19 cellular contexts compared by ENCODE assay signal in the genomic region with DNA sequence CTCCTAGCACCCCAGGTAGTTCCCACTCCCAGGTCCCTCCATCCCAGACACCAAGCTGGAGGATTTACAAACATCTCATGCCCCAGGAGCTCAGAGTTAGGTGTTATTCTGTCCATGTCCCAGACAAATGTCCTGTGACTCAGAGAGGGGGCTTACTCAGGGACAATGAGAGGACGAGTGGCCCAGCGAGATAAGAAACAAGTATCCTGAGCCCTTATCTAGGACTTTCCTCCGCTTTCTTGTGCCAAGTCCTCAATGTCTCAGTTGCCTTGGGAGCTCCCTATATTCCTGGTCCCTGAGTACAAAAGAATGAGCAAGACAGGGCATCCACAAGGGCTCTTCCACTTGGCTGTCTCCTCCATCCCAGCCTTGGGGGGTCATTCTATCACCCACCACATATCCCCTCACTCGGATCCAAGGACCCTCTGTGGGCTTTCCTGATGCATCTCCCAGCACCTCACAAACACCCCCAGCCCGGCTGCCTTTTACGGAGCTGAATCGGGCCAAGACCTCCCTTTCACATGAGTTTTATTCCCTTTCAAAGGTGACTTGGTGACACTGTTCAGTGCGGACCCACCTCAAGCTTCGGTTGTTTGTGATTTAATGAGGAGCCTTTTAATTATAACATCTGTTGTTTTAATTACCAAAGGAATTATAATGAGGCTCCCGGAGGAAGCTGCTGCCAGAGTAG.
DNase-seq lines count a peak whose midpoint lies in the region; ATAC-seq, FAIRE-seq and TF ChIP-seq lines count a peak whose summit lies in the region.
"Had no signal": no experiment of that assay in that cellular context is flagged by ENCODE, and none has a peak within 500 bp of the region (broad histone marks: within the 10 kb centered on the region; RNA-seq: fewer than 3 reads in every experiment).

No MANE protein-coding gene starts in this region.

- H3K9me3 Mint-ChIP-seq in endothelial cell (ENCODE audit: unreplicated experiment): peaks cover 4% of the 10 kb centered on the region
- H3K9me3 Mint-ChIP-seq in chondrocyte (ENCODE audit: low read depth): peaks cover 6% of the 10 kb centered on the region

- peak overlapping the region; percentile 86 for H3K27ac Mint-ChIP-seq in endothelial cell (ENCODE audit: unreplicated experiment)
- H3K27ac Mint-ChIP-seq in chondrocyte (ENCODE audit: unreplicated experiment): no peak overlapping the region
- H3K27ac Mint-ChIP-seq: CD4-positive, alpha-beta T cell had no signal

- CTCF ChIA-PET in K562 (lab: Yijun Ruan, JAX; ENCODE audit: low intra/inter-chr PET ratio): no interaction called here

- H3K36me3 Mint-ChIP-seq in endothelial cell (ENCODE audit: low read depth, unreplicated experiment) (peaks cover 9% of the 10 kb centered on the region), chondrocyte (ENCODE audit: low read depth) (no peaks in the 10 kb centered on the region)

- H3K4me1 ChIP-seq in K562 (replicated peaks in 1 of 2; ENCODE audit: control insufficient read depth in 2 of 2, insufficient read depth in 2 of 2, low read length in 2 of 2) (no peaks in the 10 kb centered on the region; a peak in 1 of 5 replicates), spleen (peaks cover 0 to 17% (median 3%) of the 10 kb centered on the region in 6 donors)
- H3K4me1 ChIP-seq: BE2C, Caco-2 had no signal

- TF ChIP-seq POLR2A in K562 (conservative IDR thresholded peaks at IDR 0.05): no peak
- TF ChIP-seq POLR2A in spleen (IDR thresholded peaks at IDR 0.05): no peak

- ATAC-seq in K562 (no peak), GM18868 (IDR thresholded peaks at IDR 0.05; ENCODE audit: unreplicated experiment) (no peak), HG03439 (IDR thresholded peaks at IDR 0.05; ENCODE audit: unreplicated experiment) (no peak)

- in situ Hi-C loops in K562 (cut with MboI): no loop called here

- H3K4me3 ChIP-seq in K562 (no peak overlapping the region), spleen (no peak overlapping the region)
- H3K4me3 ChIP-seq: GM23248, HAP-1 had no signal

- H3K79me2 ChIP-seq in K562 (ENCODE audit: control insufficient read depth, insufficient read depth, low read length): no peaks in the 10 kb centered on the region

- no peak overlapping the region for H3K4me2 ChIP-seq in K562 (ENCODE audit: insufficient read depth, low read length)

- no peaks in the 10 kb centered on the region for H3K9me1 ChIP-seq in K562 (ENCODE audit: control insufficient read depth, insufficient read depth, low read length)

- H3K36me3 ChIP-seq in K562 (ENCODE audit: control insufficient read depth, insufficient read depth, low read length) (no peaks in the 10 kb centered on the region), spleen (no peaks in the 10 kb centered on the region)
- H3K36me3 ChIP-seq: BE2C, HAP-1 had no signal

- H3K4me1 Mint-ChIP-seq in endothelial cell (ENCODE audit: unreplicated experiment) (peaks cover 25% of the 10 kb centered on the region), chondrocyte (ENCODE audit: low read depth) (no peaks in the 10 kb centered on the region)

- WGBS in K562 (ENCODE audit: insufficient coverage, low coverage, missing lambda C conversion rate): 1% methylated on average over 9 of the region's 10 CpGs
- 56 to 70% (median 67%) methylated on average over 10 of the region's 10 CpGs for WGBS in spleen, 5 donors

- H3K27me3 Mint-ChIP-seq in endothelial cell (ENCODE audit: unreplicated experiment) (no peaks in the 10 kb centered on the region), chondrocyte (ENCODE audit: low read depth) (peaks cover 24% of the 10 kb centered on the region)

- H3K9ac ChIP-seq in K562 (ENCODE audit: insufficient read depth in 1 of 2, low read depth in 2 of 2, low read length in 2 of 2): no peak overlapping the region
- H3K9ac ChIP-seq: GM23248 had no signal

- POLR2A ChIA-PET in K562 (lab: Yijun Ruan, JAX): interaction anchor here (0.6 kb wide), 3 partner anchors 17 to 378 kb away, joined by 3 read pairs; no protein-coding TSS in a partner anchor

- peaks cover 0 to 11% of the 10 kb centered on the region in 2 experiments; a peak in 1 of 5 replicates for H3K27me3 ChIP-seq in K562 (ENCODE audit: control insufficient read depth in 2 of 2, insufficient read depth in 2 of 2, low read length in 2 of 2)
- H3K27me3 ChIP-seq in spleen (replicated peaks in 1 of 7): peaks cover 0 to 35% (median 0%) of the 10 kb centered on the region in 7 donors
- H3K27me3 ChIP-seq: BE2C had no signal

- H3K4me3 Mint-ChIP-seq in endothelial cell (ENCODE audit: unreplicated experiment) (no peak overlapping the region), chondrocyte (ENCODE audit: unreplicated experiment) (no peak overlapping the region)
- H3K4me3 Mint-ChIP-seq: CD4-positive, alpha-beta T cell had no signal

- no peak for TF ChIP-seq EP300 in K562 (IDR thresholded peaks at IDR 0.05; ENCODE audit: low read length)

- DNase-seq in K562 (ENCODE audit: extremely low read depth in 1 of 4, low spot score in 3 of 4) (peak in 3 of 4 experiments; percentile 7 to 33 (median 14)), endothelial cell (ENCODE audit: low spot score) (peak; percentile 14), mesenteric fat pad (ENCODE audit: low spot score) (peak; percentile 75), spleen (no peak), chondrocyte (ENCODE audit: low spot score) (no peak), NCI-H446 (lab: John Stamatoyannopoulos, UW) (no peak)
- DNase-seq: ACHN; BE2C; C1 segment of cervical spinal cord; Caco-2; CD4-positive, alpha-beta T cell; GM23248 had no signal

- intact Hi-C loops in K562 (cut with micrococcal nuclease) (no loop called here), spleen (cut with DNase I; ENCODE audit: low total_unique reads) (no loop called here)

- H4K20me1 ChIP-seq in K562 (replicated peaks; ENCODE audit: control insufficient read depth, insufficient read depth, low read length): no peaks in the 10 kb centered on the region

- H3K27ac ChIP-seq in K562 (ENCODE audit: extremely low read depth, low read depth, low read length): no peak overlapping the region
- H3K27ac ChIP-seq in spleen: peak overlapping the region in 6 of 8 donors; percentile 41 to 65 (median 45)
- H3K27ac ChIP-seq: GM23248 had no signal

- H2AFZ ChIP-seq in K562 (ENCODE audit: low read depth, low read length): no peak overlapping the region
- H2AFZ ChIP-seq: GM23248 had no signal

- no TSS peak for BruUV-seq in K562 (replicated peaks; lab: Mats Ljungman, UMichigan)

- TF ChIP-seq CTCF in K562 (IDR thresholded peaks at IDR 0.05 in 2 of 3, conservative IDR thresholded peaks at IDR 0.05 in 1 of 3; ENCODE audit: insufficient read depth in 2 of 3, low read depth in 1 of 3, low read length in 3 of 3) (no peak), endothelial cell (IDR thresholded peaks at IDR 0.05; ENCODE audit: unreplicated experiment) (no peak), spleen (IDR thresholded peaks at IDR 0.05 in 8 of 11, conservative IDR thresholded peaks at IDR 0.05 in 3 of 11) (no peak), chondrocyte (IDR thresholded peaks at IDR 0.05) (no peak)

- no peak for TF ChIP-seq RAD21 in K562 (CRISPR knock-in tag; conservative IDR thresholded peaks at IDR 0.05 in 1 of 2, IDR thresholded peaks at IDR 0.05 in 1 of 2)

- FAIRE-seq in K562 (lab: Jason Lieb, UNC): no peak
- FAIRE-seq: A204.1, D721Med, G401.6, GM12891 had no signal

- no peaks in the 10 kb centered on the region for H3K9me3 ChIP-seq in K562 (replicated peaks; ENCODE audit: control insufficient read depth, insufficient read depth, low read depth, low read length)
- peaks cover 0 to 1% (median 0%) of the 10 kb centered on the region in 8 donors for H3K9me3 ChIP-seq in spleen
- H3K9me3 ChIP-seq: BE2C, Caco-2, HAP-1 had no signal

TF ChIP-seq in K562, 482 proteins besides CTCF, POLR2A, EP300 and RAD21:
- TF ChIP-seq NEUROD1 (IDR thresholded peaks at IDR 0.05; ENCODE audit: borderline replicate concordance, low read depth, low read length, partially characterized antibody) (no peak), DPF2 (IDR thresholded peaks at IDR 0.05) (0 out of 2 replicates have a peak, but pooled peaks have one; percentile 28), ARID1B (IDR thresholded peaks at IDR 0.05) (peak; percentile 73), CBFA2T3 (IDR thresholded peaks at IDR 0.05) (peak; percentile 48; the same call in 1 of the 2 replicates), SOX6 (IDR thresholded peaks at IDR 0.05) (peak; percentile 65), ZNF316 (IDR thresholded peaks at IDR 0.05) (no peak), TAL1 (IDR thresholded peaks at IDR 0.05) (peak; percentile 38; the same call in 1 of the 2 replicates), FOSL1 (tag; conservative IDR thresholded peaks at IDR 0.05) (peak; percentile 78), CBFA2T2 (conservative IDR thresholded peaks at IDR 0.05) (peak; percentile 32), TCF3 (CRISPR knock-in tag; IDR thresholded peaks at IDR 0.05) (peak; percentile 54), ZNF232 (CRISPR knock-in tag; IDR thresholded peaks at IDR 0.05) (no peak)
- TF ChIP-seq, protein P1, sequence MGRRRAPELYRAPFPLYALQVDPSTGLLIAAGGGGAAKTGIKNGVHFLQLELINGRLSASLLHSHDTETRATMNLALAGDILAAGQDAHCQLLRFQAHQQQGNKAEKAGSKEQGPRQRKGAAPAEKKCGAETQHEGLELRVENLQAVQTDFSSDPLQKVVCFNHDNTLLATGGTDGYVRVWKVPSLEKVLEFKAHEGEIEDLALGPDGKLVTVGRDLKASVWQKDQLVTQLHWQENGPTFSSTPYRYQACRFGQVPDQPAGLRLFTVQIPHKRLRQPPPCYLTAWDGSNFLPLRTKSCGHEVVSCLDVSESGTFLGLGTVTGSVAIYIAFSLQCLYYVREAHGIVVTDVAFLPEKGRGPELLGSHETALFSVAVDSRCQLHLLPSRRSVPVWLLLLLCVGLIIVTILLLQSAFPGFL (CRISPR knock-in tag; IDR thresholded peaks at IDR 0.05): no peak
- TF ChIP-seq, protein P2, sequence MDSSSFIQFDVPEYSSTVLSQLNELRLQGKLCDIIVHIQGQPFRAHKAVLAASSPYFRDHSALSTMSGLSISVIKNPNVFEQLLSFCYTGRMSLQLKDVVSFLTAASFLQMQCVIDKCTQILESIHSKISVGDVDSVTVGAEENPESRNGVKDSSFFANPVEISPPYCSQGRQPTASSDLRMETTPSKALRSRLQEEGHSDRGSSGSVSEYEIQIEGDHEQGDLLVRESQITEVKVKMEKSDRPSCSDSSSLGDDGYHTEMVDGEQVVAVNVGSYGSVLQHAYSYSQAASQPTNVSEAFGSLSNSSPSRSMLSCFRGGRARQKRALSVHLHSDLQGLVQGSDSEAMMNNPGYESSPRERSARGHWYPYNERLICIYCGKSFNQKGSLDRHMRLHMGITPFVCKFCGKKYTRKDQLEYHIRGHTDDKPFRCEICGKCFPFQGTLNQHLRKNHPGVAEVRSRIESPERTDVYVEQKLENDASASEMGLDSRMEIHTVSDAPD (CRISPR knock-in tag; IDR thresholded peaks at IDR 0.05): no peak

Comparison
In these comparisons a context has a peak if more than half of its experiments do, and no peak if none do; other contexts are left out.
1. DNase-seq: peak in K562 (3 of 4), endothelial cell (single experiment) and mesenteric fat pad (single experiment); none in spleen (single experiment), chondrocyte (single experiment) and NCI-H446 (0 of 2).